17 cellular contexts compared by ENCODE assay signal in genomic region chr7:158284121-158284520, GRCh38.
DNase-seq lines count a peak whose midpoint lies in the region; ATAC-seq, FAIRE-seq and TF ChIP-seq lines count a peak whose summit lies in the region.
"Had no signal": no experiment of that assay in that cellular context is flagged by ENCODE, and none has a peak within 500 bp of the region (broad histone marks: within the 10 kb centered on the region; RNA-seq: fewer than 3 reads in every experiment).

No MANE protein-coding gene starts in this region.

- H3K27ac ChIP-seq in HepG2 (ENCODE audit: extremely low read length, insufficient read depth, low read length), result no peak overlapping the region
- H3K27ac ChIP-seq in right lobe of liver, result no peak overlapping the region
- no peak overlapping the region for H3K27ac ChIP-seq in osteoblast (ENCODE audit: low read depth, low read length)

- no TSS peak for BruUV-seq in HepG2 (replicated peaks; lab: Mats Ljungman, UMichigan)

- H4K20me1 ChIP-seq in HepG2 (ENCODE audit: insufficient read depth, low read length) (peaks cover 4% of the 10 kb centered on the region; the same call in 1 of the 2 replicates), osteoblast (ENCODE audit: insufficient read depth, low read length) (no peaks in the 10 kb centered on the region)

- H3K79me2 ChIP-seq in HepG2 (ENCODE audit: insufficient read depth, low read length) (no peaks in the 10 kb centered on the region), osteoblast (ENCODE audit: insufficient read depth, low read length) (no peaks in the 10 kb centered on the region)

- no peak overlapping the region for H3K4me2 ChIP-seq in HepG2 (ENCODE audit: low read depth, low read length)
- no peak overlapping the region for H3K4me2 ChIP-seq in osteoblast (ENCODE audit: insufficient read depth, low read length)

- H3K27ac Mint-ChIP-seq in activated CD8-positive, alpha-beta T cell treated with anti-CD3 and anti-CD28 coated beads, Interleukin-2, amount 10 ng/mL, durations not matched to agents 7 days and 5 days, result no peak overlapping the region

- no peaks in the 10 kb centered on the region for H3K27me3 Mint-ChIP-seq in activated CD8-positive, alpha-beta T cell treated with anti-CD3 and anti-CD28 coated beads, Interleukin-2, amount 10 ng/mL, durations not matched to agents 7 days and 5 days (ENCODE audit: low read depth)

- POLR2A ChIA-PET in HepG2 (lab: Yijun Ruan, JAX), result no interaction called here
- POLR2A ChIA-PET in activated CD8-positive, alpha-beta T cell treated with anti-CD3 and anti-CD28 coated beads, Interleukin-2, amount 10 ng/mL, durations not matched to agents 7 days and 5 days (lab: Charles Lee), result interaction anchor here (0.5 kb wide), 1 partner anchor 24 kb away, joined by 3 read pairs; no protein-coding TSS in a partner anchor

- 0 out of 2 replicates have a peak, but pooled peaks cover 4% of the 10 kb centered on the region for H3K9me3 ChIP-seq in HepG2 (ENCODE audit: low read length)
- no peaks in the 10 kb centered on the region for H3K9me3 ChIP-seq in right lobe of liver
- peaks cover 3% of the 10 kb centered on the region for H3K9me3 ChIP-seq in osteoblast (ENCODE audit: low read depth, low read length)

- TF ChIP-seq POLR2A in HepG2 (IDR thresholded peaks at IDR 0.05; ENCODE audit: insufficient read depth in 1 of 2, low read depth in 2 of 2, low read length in 2 of 2), result no peak
- TF ChIP-seq POLR2A in right lobe of liver (IDR thresholded peaks at IDR 0.05), result no peak

- no peak overlapping the region for H2AFZ ChIP-seq in HepG2 (ENCODE audit: low read length)
- no peak overlapping the region for H2AFZ ChIP-seq in osteoblast (ENCODE audit: low read length)

- DNase-seq in HepG2 (ENCODE audit: low spot score) (no peak), right lobe of liver (no peak), osteoblast (ENCODE audit: insufficient read length, low spot score, missing footprints) (peak; percentile 37), NCI-H526 treated with DMSO at 0.1 percent for 48 hours (lab: John Stamatoyannopoulos, UW) (no peak)
- no peak for DNase-seq in activated CD4-positive, alpha-beta T cell treated with anti-CD3 and anti-CD28 coated beads, Interleukin-2, amount 50 U/mL, for 48 hours
- no peak for DNase-seq in activated CD8-positive, alpha-beta T cell treated with anti-CD3 and anti-CD28 coated beads, Interleukin-2, amount 10 ng/mL, durations not matched to agents 7 days and 5 days
- DNase-seq: AML-193, Caco-2, DMS53, NCI-H2107, NCI-H226, NCI-H69 had no signal

- H3K4me3 ChIP-seq in HepG2 (replicated peaks in 1 of 3; ENCODE audit: insufficient read depth in 1 of 3, low read depth in 2 of 3, low read length in 3 of 3) (no peak overlapping the region), right lobe of liver (no peak overlapping the region), osteoblast (ENCODE audit: insufficient read depth, low read length) (no peak overlapping the region)

- no peak overlapping the region for H3K9ac ChIP-seq in HepG2 (ENCODE audit: insufficient read depth, low read depth, low read length)

- no peak for TF ChIP-seq CTCF in HepG2 (CRISPR knock-in tag; IDR thresholded peaks at IDR 0.05)
- no peak for TF ChIP-seq CTCF in right lobe of liver (IDR thresholded peaks at IDR 0.05)
- no peak for TF ChIP-seq CTCF in osteoblast (IDR thresholded peaks at IDR 0.05; ENCODE audit: extremely low read depth, low read depth, low read length)

- H3K4me1 Mint-ChIP-seq in activated CD8-positive, alpha-beta T cell treated with anti-CD3 and anti-CD28 coated beads, Interleukin-2, amount 10 ng/mL, durations not matched to agents 7 days and 5 days (ENCODE audit: low read depth), result no peaks in the 10 kb centered on the region

- FAIRE-seq in HepG2 (lab: Jason Lieb, UNC), result no peak
- FAIRE-seq: HTR-8/SVneo had no signal

- no peak for TF ChIP-seq RAD21 in HepG2 (CRISPR knock-in tag; IDR thresholded peaks at IDR 0.05)

- WGBS in HepG2 (ENCODE audit: low lambda C conversion rate), result 82% methylated on average over 3 of the region's 6 CpGs
- WGBS in right lobe of liver (ENCODE audit: insufficient coverage, low coverage, low lambda C conversion rate, missing lambda C conversion rate), result 74% methylated on average over 6 of the region's 6 CpGs

- no peak for TF ChIP-seq EP300 in HepG2 (IDR thresholded peaks at IDR 0.05; ENCODE audit: low read depth in 2 of 2, low read length in 2 of 2)
- no peak for TF ChIP-seq EP300 in HepG2 (CRISPR knock-in tag; IDR thresholded peaks at IDR 0.05; ENCODE audit: borderline replicate concordance)

- H3K36me3 ChIP-seq in HepG2 (replicated peaks in 1 of 2; ENCODE audit: control insufficient read depth in 1 of 2, insufficient read depth in 2 of 2, low read length in 2 of 2) (no peaks in the 10 kb centered on the region), right lobe of liver (no peaks in the 10 kb centered on the region), osteoblast (ENCODE audit: insufficient read depth, low read length) (no peaks in the 10 kb centered on the region)

- CTCF ChIA-PET in HepG2 (lab: Yijun Ruan, JAX; ENCODE audit: low intra/inter-chr PET ratio, low total read pairs), result no interaction called here
- CTCF ChIA-PET in activated CD8-positive, alpha-beta T cell treated with anti-CD3 and anti-CD28 coated beads, Interleukin-2, amount 10 ng/mL, durations not matched to agents 7 days and 5 days (lab: Charles Lee), result no interaction called here

- H3K4me1 ChIP-seq in HepG2 (ENCODE audit: insufficient read depth, low read length) (no peaks in the 10 kb centered on the region), right lobe of liver (no peaks in the 10 kb centered on the region), osteoblast (ENCODE audit: insufficient read depth, low read length) (no peaks in the 10 kb centered on the region)
- H3K4me1 ChIP-seq: Caco-2 had no signal

- in situ Hi-C loops in HepG2 (cut with HindIII; ENCODE audit: extremely low pct_ligation_motif_present, low pct_unique_long_range_greater_than_20kb), result no loop called here

- no peaks in the 10 kb centered on the region for H3K27me3 ChIP-seq in HepG2 (ENCODE audit: control insufficient read depth in 1 of 2, insufficient read depth in 2 of 2, low read length in 2 of 2)
- H3K27me3 ChIP-seq in right lobe of liver, result no peaks in the 10 kb centered on the region
- H3K27me3 ChIP-seq in osteoblast (ENCODE audit: insufficient read depth, low read length), result no peaks in the 10 kb centered on the region

- no peak overlapping the region for H3K4me3 Mint-ChIP-seq in activated CD8-positive, alpha-beta T cell treated with anti-CD3 and anti-CD28 coated beads, Interleukin-2, amount 10 ng/mL, durations not matched to agents 7 days and 5 days

- no peaks in the 10 kb centered on the region for H3K36me3 Mint-ChIP-seq in activated CD8-positive, alpha-beta T cell treated with anti-CD3 and anti-CD28 coated beads, Interleukin-2, amount 10 ng/mL, durations not matched to agents 7 days and 5 days (ENCODE audit: low read depth)

- no peak for ATAC-seq in HepG2
- ATAC-seq in right lobe of liver, result no peak
- ATAC-seq in esophagus mucosa, result peak; percentile 78
- no peak for ATAC-seq in HG02763 (IDR thresholded peaks at IDR 0.05; ENCODE audit: unreplicated experiment)
- ATAC-seq in activated CD8-positive, alpha-beta T cell treated with anti-CD3 and anti-CD28 coated beads, Interleukin-2, amount 10 ng/mL, durations not matched to agents 7 days and 5 days, result no peak
- ATAC-seq: HCT116, Right ventricle myocardium inferior had no signal

- H3K9me3 Mint-ChIP-seq in activated CD8-positive, alpha-beta T cell treated with anti-CD3 and anti-CD28 coated beads, Interleukin-2, amount 10 ng/mL, durations not matched to agents 7 days and 5 days (ENCODE audit: insufficient read depth), result peaks cover 14% of the 10 kb centered on the region

- intact Hi-C loops in HepG2 (cut with micrococcal nuclease; ENCODE audit: unreplicated experiment), result no loop called here
- intact Hi-C loops in right lobe of liver (cut with DNase I), result no loop called here

TF ChIP-seq in HepG2, 621 proteins besides CTCF, POLR2A, EP300 and RAD21:
- TF ChIP-seq CBX5 (CRISPR knock-in tag; IDR thresholded peaks at IDR 0.05; ENCODE audit: borderline replicate concordance) (no peak), ZNF629 (CRISPR knock-in tag; conservative IDR thresholded peaks at IDR 0.05) (0 out of 2 replicates have a peak, but pooled peaks have one; percentile 12)
